In the genomic region with DNA sequence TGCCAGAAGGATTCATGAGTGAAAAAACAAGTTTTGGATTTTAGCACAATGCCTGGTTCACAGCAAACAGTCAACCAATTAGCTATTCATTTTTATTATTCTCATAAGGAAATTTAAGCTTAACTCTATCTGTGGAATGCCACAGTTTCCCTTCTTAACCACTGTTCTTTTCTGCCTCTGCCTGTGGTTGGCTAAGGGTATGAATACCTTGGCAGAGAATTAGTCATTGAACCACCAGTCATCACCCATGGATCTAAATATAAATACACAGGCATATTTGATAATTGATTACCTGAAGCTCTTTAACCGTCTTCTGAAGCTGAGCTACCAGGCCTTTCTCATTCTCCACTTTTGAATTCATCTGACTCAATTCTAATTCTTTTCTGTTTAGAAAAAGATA, we compare ENCODE assay signal across 22 cellular contexts.
"Had no signal": no experiment of that assay in that cellular context is flagged by ENCODE, and none has a peak within 500 bp of the region (broad histone marks: within the 10 kb centered on the region; RNA-seq: fewer than 3 reads in every experiment).

No MANE protein-coding gene starts in this region.

- H3K27me3 ChIP-seq: heart left ventricle, left lung, spleen, stomach, suprapubic skin, tibial nerve had no signal

- DNase-seq: activated B cell treated with CpG ODN at 0.5 μM for 24 hours; activated CD4-positive, alpha-beta T cell treated with anti-CD3 and anti-CD28 coated beads for 36 hours; activated CD4-positive, alpha-beta T cell treated with anti-CD3 and anti-CD28 coated beads, Interleukin-2, amount 50 U/mL, for 4 hours; activated effector memory CD4-positive, alpha-beta T cell treated with Interleukin-2 at 50 U/mL for 16 hours; activated naive CD4-positive, alpha-beta T cell treated with anti-CD3 and anti-CD28 coated beads for 36 hours; activated T-cell treated with anti-CD3 and anti-CD28 coated beads, Interleukin-2, amount 50 U/mL, for 48 hours; aorta; cerebellar nuclear complex; endodermal cell; heart left ventricle; kidney; left lung; natural killer cell; spleen; stimulated activated CD4-positive, alpha-beta T cell treated with anti-CD3 and anti-CD28 coated beads, Interleukin-4, amount 100 ng/mL, for 24 hours; stomach; T1000 had no signal

- H3K4me3 ChIP-seq: coronary artery, heart left ventricle, left lung, lung, spleen, stomach, suprapubic skin, tibial nerve had no signal

- H3K27ac ChIP-seq: coronary artery, epithelial cell of prostate, heart left ventricle, left lung, spleen, stomach, suprapubic skin, tibial nerve had no signal

- H3K4me1 ChIP-seq: heart left ventricle, left lung, stomach, suprapubic skin, tibial nerve had no signal

- H3K9me3 ChIP-seq: heart left ventricle, tibial nerve had no signal

- H3K36me3 ChIP-seq: heart left ventricle, left lung, spleen, stomach, suprapubic skin, tibial nerve had no signal
